In genomic region chr16:3004319-3004718, GRCh38 we compare ENCODE assay signal across 1 cellular context.
TF ChIP-seq lines count a peak whose summit lies in the region.

No MANE protein-coding gene starts in this region.

TF ChIP-seq in HCT116, 20 proteins besides CTCF, POLR2A, EP300 and RAD21 (continued from another document):
- no peak for TF ChIP-seq ZBTB33 (IDR thresholded peaks at IDR 0.05; ENCODE audit: extremely low read depth, insufficient replicate concordance, low read length)
